In genomic region chr12:50017653-50018052, GRCh38 we compare ENCODE assay signal across 1 cellular context.
A peak's percentile ranks its signal among the peaks of the same experiment; 100 is the strongest.
TF ChIP-seq lines count a peak whose summit lies in the region.

No MANE protein-coding gene starts in this region.

TF ChIP-seq in HepG2, 621 proteins besides CTCF, POLR2A, EP300 and RAD21:
- TF ChIP-seq RBFOX2 (IDR thresholded peaks at IDR 0.05; ENCODE audit: low read depth, low read length), result no peak
- TF ChIP-seq, protein P1, sequence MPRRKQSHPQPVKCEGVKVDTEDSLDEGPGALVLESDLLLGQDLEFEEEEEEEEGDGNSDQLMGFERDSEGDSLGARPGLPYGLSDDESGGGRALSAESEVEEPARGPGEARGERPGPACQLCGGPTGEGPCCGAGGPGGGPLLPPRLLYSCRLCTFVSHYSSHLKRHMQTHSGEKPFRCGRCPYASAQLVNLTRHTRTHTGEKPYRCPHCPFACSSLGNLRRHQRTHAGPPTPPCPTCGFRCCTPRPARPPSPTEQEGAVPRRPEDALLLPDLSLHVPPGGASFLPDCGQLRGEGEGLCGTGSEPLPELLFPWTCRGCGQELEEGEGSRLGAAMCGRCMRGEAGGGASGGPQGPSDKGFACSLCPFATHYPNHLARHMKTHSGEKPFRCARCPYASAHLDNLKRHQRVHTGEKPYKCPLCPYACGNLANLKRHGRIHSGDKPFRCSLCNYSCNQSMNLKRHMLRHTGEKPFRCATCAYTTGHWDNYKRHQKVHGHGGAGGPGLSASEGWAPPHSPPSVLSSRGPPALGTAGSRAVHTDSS (CRISPR knock-in tag; conservative IDR thresholded peaks at IDR 0.05), result no peak
- no peak for TF ChIP-seq GZF1 (CRISPR knock-in tag; IDR thresholded peaks at IDR 0.05)
- TF ChIP-seq MTF2 (CRISPR knock-in tag; IDR thresholded peaks at IDR 0.05; ENCODE audit: borderline replicate concordance), result no peak
- TF ChIP-seq CEBPB (IDR thresholded peaks at IDR 0.05; ENCODE audit: borderline replicate concordance, low read depth, low read length), result 0 out of 2 replicates have a peak, but pooled peaks have one; percentile 9
- TF ChIP-seq GATA4 (IDR thresholded peaks at IDR 0.05; ENCODE audit: borderline replicate concordance, low read depth), result no peak
- TF ChIP-seq CBX1 (IDR thresholded peaks at IDR 0.05; ENCODE audit: low read depth), result no peak
- TF ChIP-seq JUNB (CRISPR knock-in tag; IDR thresholded peaks at IDR 0.05; ENCODE audit: borderline replicate concordance), result no peak
- TF ChIP-seq, protein P2, sequence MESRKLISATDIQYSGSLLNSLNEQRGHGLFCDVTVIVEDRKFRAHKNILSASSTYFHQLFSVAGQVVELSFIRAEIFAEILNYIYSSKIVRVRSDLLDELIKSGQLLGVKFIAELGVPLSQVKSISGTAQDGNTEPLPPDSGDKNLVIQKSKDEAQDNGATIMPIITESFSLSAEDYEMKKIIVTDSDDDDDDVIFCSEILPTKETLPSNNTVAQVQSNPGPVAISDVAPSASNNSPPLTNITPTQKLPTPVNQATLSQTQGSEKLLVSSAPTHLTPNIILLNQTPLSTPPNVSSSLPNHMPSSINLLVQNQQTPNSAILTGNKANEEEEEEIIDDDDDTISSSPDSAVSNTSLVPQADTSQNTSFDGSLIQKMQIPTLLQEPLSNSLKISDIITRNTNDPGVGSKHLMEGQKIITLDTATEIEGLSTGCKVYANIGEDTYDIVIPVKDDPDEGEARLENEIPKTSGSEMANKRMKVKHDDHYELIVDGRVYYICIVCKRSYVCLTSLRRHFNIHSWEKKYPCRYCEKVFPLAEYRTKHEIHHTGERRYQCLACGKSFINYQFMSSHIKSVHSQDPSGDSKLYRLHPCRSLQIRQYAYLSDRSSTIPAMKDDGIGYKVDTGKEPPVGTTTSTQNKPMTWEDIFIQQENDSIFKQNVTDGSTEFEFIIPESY (CRISPR knock-in tag; IDR thresholded peaks at IDR 0.05), result peak; percentile 59; the same call in 1 of the 2 replicates
- no peak for TF ChIP-seq MBD4 (IDR thresholded peaks at IDR 0.05; ENCODE audit: borderline replicate concordance, low read length)
- no peak for TF ChIP-seq YEATS4 (CRISPR knock-in tag; IDR thresholded peaks at IDR 0.05; ENCODE audit: borderline replicate concordance)
- TF ChIP-seq ATF3 (CRISPR knock-in tag; IDR thresholded peaks at IDR 0.05), result no peak
- TF ChIP-seq ZKSCAN5 (CRISPR knock-in tag; IDR thresholded peaks at IDR 0.05), result no peak
- TF ChIP-seq RXRB (CRISPR knock-in tag; IDR thresholded peaks at IDR 0.05; ENCODE audit: borderline replicate concordance), result no peak
- TF ChIP-seq SP4 (CRISPR knock-in tag; IDR thresholded peaks at IDR 0.05), result no peak
- TF ChIP-seq ZNF264 (CRISPR knock-in tag; IDR thresholded peaks at IDR 0.05), result no peak
- TF ChIP-seq ZNF562 (CRISPR knock-in tag; IDR thresholded peaks at IDR 0.05; ENCODE audit: borderline replicate concordance), result no peak
- TF ChIP-seq ZNF558 (CRISPR knock-in tag; IDR thresholded peaks at IDR 0.05; ENCODE audit: borderline replicate concordance), result no peak
- TF ChIP-seq FOXA3 (CRISPR knock-in tag; IDR thresholded peaks at IDR 0.05), result 0 out of 2 replicates have a peak, but pooled peaks have one; percentile 22
- TF ChIP-seq, protein P3, sequence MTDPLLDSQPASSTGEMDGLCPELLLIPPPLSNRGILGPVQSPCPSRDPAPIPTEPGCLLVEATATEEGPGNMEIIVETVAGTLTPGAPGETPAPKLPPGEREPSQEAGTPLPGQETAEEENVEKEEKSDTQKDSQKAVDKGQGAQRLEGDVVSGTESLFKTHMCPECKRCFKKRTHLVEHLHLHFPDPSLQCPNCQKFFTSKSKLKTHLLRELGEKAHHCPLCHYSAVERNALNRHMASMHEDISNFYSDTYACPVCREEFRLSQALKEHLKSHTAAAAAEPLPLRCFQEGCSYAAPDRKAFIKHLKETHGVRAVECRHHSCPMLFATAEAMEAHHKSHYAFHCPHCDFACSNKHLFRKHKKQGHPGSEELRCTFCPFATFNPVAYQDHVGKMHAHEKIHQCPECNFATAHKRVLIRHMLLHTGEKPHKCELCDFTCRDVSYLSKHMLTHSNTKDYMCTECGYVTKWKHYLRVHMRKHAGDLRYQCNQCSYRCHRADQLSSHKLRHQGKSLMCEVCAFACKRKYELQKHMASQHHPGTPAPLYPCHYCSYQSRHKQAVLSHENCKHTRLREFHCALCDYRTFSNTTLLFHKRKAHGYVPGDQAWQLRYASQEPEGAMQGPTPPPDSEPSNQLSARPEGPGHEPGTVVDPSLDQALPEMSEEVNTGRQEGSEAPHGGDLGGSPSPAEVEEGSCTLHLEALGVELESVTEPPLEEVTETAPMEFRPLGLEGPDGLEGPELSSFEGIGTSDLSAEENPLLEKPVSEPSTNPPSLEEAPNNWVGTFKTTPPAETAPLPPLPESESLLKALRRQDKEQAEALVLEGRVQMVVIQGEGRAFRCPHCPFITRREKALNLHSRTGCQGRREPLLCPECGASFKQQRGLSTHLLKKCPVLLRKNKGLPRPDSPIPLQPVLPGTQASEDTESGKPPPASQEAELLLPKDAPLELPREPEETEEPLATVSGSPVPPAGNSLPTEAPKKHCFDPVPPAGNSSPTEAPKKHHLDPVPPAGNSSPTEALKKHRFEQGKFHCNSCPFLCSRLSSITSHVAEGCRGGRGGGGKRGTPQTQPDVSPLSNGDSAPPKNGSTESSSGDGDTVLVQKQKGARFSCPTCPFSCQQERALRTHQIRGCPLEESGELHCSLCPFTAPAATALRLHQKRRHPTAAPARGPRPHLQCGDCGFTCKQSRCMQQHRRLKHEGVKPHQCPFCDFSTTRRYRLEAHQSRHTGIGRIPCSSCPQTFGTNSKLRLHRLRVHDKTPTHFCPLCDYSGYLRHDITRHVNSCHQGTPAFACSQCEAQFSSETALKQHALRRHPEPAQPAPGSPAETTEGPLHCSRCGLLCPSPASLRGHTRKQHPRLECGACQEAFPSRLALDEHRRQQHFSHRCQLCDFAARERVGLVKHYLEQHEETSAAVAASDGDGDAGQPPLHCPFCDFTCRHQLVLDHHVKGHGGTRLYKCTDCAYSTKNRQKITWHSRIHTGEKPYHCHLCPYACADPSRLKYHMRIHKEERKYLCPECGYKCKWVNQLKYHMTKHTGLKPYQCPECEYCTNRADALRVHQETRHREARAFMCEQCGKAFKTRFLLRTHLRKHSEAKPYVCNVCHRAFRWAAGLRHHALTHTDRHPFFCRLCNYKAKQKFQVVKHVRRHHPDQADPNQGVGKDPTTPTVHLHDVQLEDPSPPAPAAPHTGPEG (CRISPR knock-in tag; IDR thresholded peaks at IDR 0.05), result no peak
